In the genomic region with DNA sequence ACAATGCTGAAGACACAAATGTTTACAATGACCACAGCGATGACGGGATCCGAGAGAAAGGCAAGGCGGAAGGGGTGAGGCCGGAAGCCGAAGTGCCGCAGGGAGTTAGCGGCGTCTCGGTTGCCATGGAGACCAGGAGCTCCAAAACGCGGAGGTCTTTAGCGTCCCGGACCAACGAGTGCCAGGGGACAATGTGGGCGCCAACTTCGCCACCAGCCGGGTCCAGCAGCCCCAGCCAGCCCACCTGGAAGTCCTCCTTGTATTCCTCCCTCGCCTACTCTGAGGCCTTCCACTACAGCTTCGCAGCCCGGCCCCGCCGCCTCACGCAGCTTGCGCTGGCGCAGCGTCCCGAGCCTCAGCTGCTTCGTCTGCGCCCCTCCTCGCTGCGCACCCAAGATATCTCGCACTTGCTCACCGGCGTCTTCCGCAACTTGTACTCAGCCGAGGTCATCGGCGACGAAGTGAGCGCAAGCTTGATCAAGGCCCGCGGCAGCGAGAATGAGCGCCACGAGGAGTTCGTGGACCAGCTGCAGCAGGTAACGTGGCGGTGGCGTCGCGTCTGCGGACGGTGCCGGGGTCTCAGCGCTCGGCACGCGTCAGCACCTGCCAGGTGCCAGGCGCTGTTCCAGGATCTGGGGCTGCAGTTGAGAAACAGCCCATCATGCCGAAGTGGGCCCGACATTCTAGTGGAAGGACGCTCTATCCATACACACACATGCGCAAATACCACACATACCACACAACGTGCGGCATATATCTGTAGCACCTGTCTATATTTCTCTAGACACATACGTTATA, we compare ENCODE assay signal across 8 cellular contexts. TPM values are rescaled to one million over a fixed set of nuclear protein-coding genes. Genes with fewer than 3 reads are reported as not detected.
DNase-seq lines count a peak whose midpoint lies in the region; ATAC-seq and TF ChIP-seq lines count a peak whose summit lies in the region.

A gene with protein sequence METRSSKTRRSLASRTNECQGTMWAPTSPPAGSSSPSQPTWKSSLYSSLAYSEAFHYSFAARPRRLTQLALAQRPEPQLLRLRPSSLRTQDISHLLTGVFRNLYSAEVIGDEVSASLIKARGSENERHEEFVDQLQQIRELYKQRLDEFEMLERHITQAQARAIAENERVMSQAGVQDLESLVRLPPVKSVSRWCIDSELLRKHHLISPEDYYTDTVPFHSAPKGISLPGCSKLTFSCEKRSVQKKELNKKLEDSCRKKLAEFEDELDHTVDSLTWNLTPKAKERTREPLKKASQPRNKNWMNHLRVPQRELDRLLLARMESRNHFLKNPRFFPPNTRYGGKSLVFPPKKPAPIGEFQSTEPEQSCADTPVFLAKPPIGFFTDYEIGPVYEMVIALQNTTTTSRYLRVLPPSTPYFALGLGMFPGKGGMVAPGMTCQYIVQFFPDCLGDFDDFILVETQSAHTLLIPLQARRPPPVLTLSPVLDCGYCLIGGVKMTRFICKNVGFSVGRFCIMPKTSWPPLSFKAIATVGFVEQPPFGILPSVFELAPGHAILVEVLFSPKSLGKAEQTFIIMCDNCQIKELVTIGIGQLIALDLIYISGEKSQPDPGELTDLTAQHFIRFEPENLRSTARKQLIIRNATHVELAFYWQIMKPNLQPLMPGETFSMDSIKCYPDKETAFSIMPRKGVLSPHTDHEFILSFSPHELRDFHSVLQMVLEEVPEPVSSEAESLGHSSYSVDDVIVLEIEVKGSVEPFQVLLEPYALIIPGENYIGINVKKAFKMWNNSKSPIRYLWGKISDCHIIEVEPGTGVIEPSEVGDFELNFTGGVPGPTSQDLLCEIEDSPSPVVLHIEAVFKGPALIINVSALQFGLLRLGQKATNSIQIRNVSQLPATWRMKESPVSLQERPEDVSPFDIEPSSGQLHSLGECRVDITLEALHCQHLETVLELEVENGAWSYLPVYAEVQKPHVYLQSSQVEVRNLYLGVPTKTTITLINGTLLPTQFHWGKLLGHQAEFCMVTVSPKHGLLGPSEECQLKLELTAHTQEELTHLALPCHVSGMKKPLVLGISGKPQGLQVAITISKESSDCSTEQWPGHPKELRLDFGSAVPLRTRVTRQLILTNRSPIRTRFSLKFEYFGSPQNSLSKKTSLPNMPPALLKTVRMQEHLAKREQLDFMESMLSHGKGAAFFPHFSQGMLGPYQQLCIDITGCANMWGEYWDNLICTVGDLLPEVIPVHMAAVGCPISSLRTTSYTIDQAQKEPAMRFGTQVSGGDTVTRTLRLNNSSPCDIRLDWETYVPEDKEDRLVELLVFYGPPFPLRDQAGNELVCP (N-terminal part only) (plus strand): TSS at position 108 of the 798 bp plus-strand sequence. CDS start 18 bp downstream, at position 126.

- no peaks in the 10 kb centered on the region for H3K36me3 Mint-ChIP-seq in nephron (ENCODE audit: low read depth)

- TF ChIP-seq CTCF in KMS-11 (conservative IDR thresholded peaks at IDR 0.05; ENCODE audit: low read depth, low read length) (no peak), nephron (IDR thresholded peaks at IDR 0.05; ENCODE audit: unreplicated experiment in 3 of 3) (no peak)

- H3K9ac ChIP-seq in KMS-11, result no peak within 1 kb of the TSS

- no peaks in the 10 kb centered on the region for H3K9me3 ChIP-seq in esophagus (ENCODE audit: control insufficient read depth in 2 of 2, insufficient read depth in 1 of 2, low read depth in 1 of 2, low read length in 1 of 2)

- no peaks in the 10 kb centered on the region for H3K9me3 Mint-ChIP-seq in nephron

- H3K27ac ChIP-seq in KMS-11 (no peak within 1 kb of the TSS), esophagus (ENCODE audit: low read depth in 2 of 2, low read length in 1 of 2) (peak within 1 kb of the TSS in 1 of 2 donors; percentile 24)

- H3K79me2 ChIP-seq in KMS-11 (ENCODE audit: insufficient read depth, low read depth), result no peaks in the 10 kb centered on the region

- H3K4me2 ChIP-seq in KMS-11, result peak within 1 kb of the TSS; percentile 29; the same call in 1 of the 2 replicates

- peak; percentile 88 for ATAC-seq in GM21367 (IDR thresholded peaks at IDR 0.05; ENCODE audit: unreplicated experiment)
- ATAC-seq in stimulated activated naive CD8-positive, alpha-beta T cell treated with anti-CD3 and anti-CD28 coated beads, Interleukin-15, Interleukin-2, amounts not matched to agents 100 U/mL and 50 U/mL, for 24 hours, result peak; percentile 67

- H3K27me3 Mint-ChIP-seq in nephron (ENCODE audit: low read depth), result peaks cover 47% of the 10 kb centered on the region

- WGBS in esophagus, 2 donors, result 4 to 6% methylated on average over 62 to 67 of the region's 67 CpGs

- peak within 1 kb of the TSS; percentile 24; the same call in 1 of the 2 replicates for H2AFZ ChIP-seq in KMS-11 (ENCODE audit: low read depth)

- H3K4me3 Mint-ChIP-seq in nephron, result peak within 1 kb of the TSS; percentile 59 to 74 (median 67)

- no peak within 1 kb of the TSS for H3K27ac Mint-ChIP-seq in nephron

- H3K4me3 ChIP-seq in KMS-11 (IDR thresholded peaks at IDR 0.05; ENCODE audit: insufficient read depth, low read depth, low read length), result no peak within 1 kb of the TSS
- peak within 1 kb of the TSS; percentile 49 to 51 for H3K4me3 ChIP-seq in esophagus (ENCODE audit: low read depth in 1 of 2, low read length in 2 of 2)

- H3K4me1 ChIP-seq in KMS-11 (ENCODE audit: low read depth, poor library complexity, severe bottlenecking), result no peaks in the 10 kb centered on the region
- H3K4me1 ChIP-seq in esophagus (ENCODE audit: control insufficient read depth in 2 of 2, insufficient read depth in 2 of 2, low read length in 1 of 2), result peaks cover 0 to 7% of the 10 kb centered on the region in 2 donors

- no peaks in the 10 kb centered on the region for H4K20me1 ChIP-seq in KMS-11 (ENCODE audit: insufficient read depth)

- H3K4me1 Mint-ChIP-seq in nephron, result peaks cover 10% of the 10 kb centered on the region

- DNase-seq in CMK (ENCODE audit: low read depth) (peak; percentile 31), NCI-H128 (lab: John Stamatoyannopoulos, UW; ENCODE audit: unreplicated experiment) (no peak)
- DNase-seq in activated CD8-positive, alpha-beta memory T cell treated with anti-CD3 and anti-CD28 coated beads for 24 hours, result peak; percentile 87
- DNase-seq in stimulated activated naive CD8-positive, alpha-beta T cell treated with anti-CD3 and anti-CD28 coated beads, Interleukin-15, Interleukin-2, amounts not matched to agents 100 U/mL and 50 U/mL, for 24 hours, result peak; percentile 84

- H3K36me3 ChIP-seq in KMS-11 (ENCODE audit: insufficient read depth), result no peaks in the 10 kb centered on the region
- H3K36me3 ChIP-seq in esophagus (ENCODE audit: control insufficient read depth in 2 of 2, insufficient read depth in 2 of 2, low read length in 1 of 2), result no peaks in the 10 kb centered on the region

- H3K27me3 ChIP-seq in KMS-11 (ENCODE audit: insufficient read depth, low read depth) (no peaks in the 10 kb centered on the region), esophagus (ENCODE audit: control insufficient read depth in 1 of 2, insufficient read depth in 2 of 2, low read length in 2 of 2) (no peaks in the 10 kb centered on the region)

RNA-seq across cellular contexts. Expression of the gene that starts here (rescaled TPM):
- polyA plus RNA-seq in esophagus, result under 1 TPM; 0.16 to 0.39 TPM
